30 cellular contexts compared by ENCODE assay signal in the genomic region with DNA sequence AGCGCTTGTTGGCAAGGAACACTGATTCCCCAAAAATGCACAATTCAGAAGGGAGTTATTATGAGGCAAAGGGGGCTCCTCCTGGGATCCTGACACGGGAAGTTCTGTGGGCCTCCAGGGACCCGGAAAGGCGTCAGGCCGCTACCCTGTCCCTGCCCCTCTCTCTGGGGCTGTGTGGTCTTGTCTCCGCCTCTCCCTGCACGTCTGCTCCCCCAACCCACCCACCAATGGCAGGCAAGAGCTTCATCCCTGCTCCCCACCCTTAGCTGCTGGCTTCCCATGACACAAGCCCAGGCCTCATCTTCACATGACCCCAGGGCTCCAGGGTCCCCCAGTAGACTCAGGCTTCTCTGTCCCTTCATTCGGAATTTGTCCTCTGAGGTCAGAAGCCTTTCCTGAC. TPM values are rescaled to one million over a fixed set of nuclear protein-coding genes. Genes with fewer than 3 reads are reported as not detected.
"Had no signal": no experiment of that assay in that cellular context is flagged by ENCODE, and none has a peak within 500 bp of the region (broad histone marks: within the 10 kb centered on the region; RNA-seq: fewer than 3 reads in every experiment).

No MANE protein-coding gene starts in this region.

- H3K27ac ChIP-seq: ascending aorta, cardiac muscle cell, Peyer's patch, SJCRH30, SK-N-MC, WERI-Rb-1 had no signal

- H3K4me1 ChIP-seq: ascending aorta, Peyer's patch, SJCRH30 had no signal

- H3K4me3 ChIP-seq: ascending aorta, cardiac muscle cell, Peyer's patch, SJCRH30, SK-N-MC had no signal

- H3K4me1 Mint-ChIP-seq: activated CD4-positive, alpha-beta T cell treated with anti-CD3 and anti-CD28 coated beads, Interleukin-2, amount 10 ng/mL, durations not matched to agents 24 days and 14 days; activated naive CD8-positive, alpha-beta T cell treated with anti-CD3 and anti-CD28 coated beads, Interleukin-2, amount 10 ng/mL, durations not matched to agents 7 days and 5 days had no signal

- H3K27ac Mint-ChIP-seq: activated CD4-positive, alpha-beta T cell treated with anti-CD3 and anti-CD28 coated beads, Interleukin-2, amount 10 ng/mL, durations not matched to agents 24 days and 14 days; activated CD8-positive, alpha-beta T cell treated with anti-CD3 and anti-CD28 coated beads, Interleukin-2, amount 10 ng/mL, durations not matched to agents 7 days and 5 days; activated naive CD8-positive, alpha-beta T cell treated with anti-CD3 and anti-CD28 coated beads, Interleukin-2, amount 10 ng/mL, durations not matched to agents 7 days and 5 days had no signal

- H3K9me3 ChIP-seq: ascending aorta, Peyer's patch had no signal

- H3K36me3 Mint-ChIP-seq: activated naive CD8-positive, alpha-beta T cell treated with anti-CD3 and anti-CD28 coated beads, Interleukin-2, amount 10 ng/mL, durations not matched to agents 7 days and 5 days had no signal

- H3K27me3 ChIP-seq: ascending aorta, cardiac muscle cell, Peyer's patch, SJCRH30 had no signal

- H3K36me3 ChIP-seq: ascending aorta, cardiac muscle cell, Peyer's patch, SJCRH30, WERI-Rb-1 had no signal

- DNase-seq: activated CD4-positive, alpha-beta T cell treated with anti-CD3 and anti-CD28 coated beads, Interleukin-2, amount 10 ng/mL, durations not matched to agents 24 days and 14 days; activated CD4-positive, alpha-beta T cell treated with anti-CD3 and anti-CD28 coated beads, Interleukin-2, amount 50 U/mL, for 48 hours; activated CD8-positive, alpha-beta T cell treated with anti-CD3 and anti-CD28 coated beads, Interleukin-2, amount 10 ng/mL, durations not matched to agents 7 days and 5 days; activated effector memory CD4-positive, alpha-beta T cell treated with anti-CD3 and anti-CD28 coated beads, Interleukin-2, amount 50 U/mL, for 16 hours; activated naive CD4-positive, alpha-beta T cell; activated naive CD4-positive, alpha-beta T cell treated with anti-CD3 and anti-CD28 coated beads, Interleukin-2, amount 50 U/mL, for 16 hours; activated naive CD8-positive, alpha-beta T cell treated with anti-CD3 and anti-CD28 coated beads, Interleukin-2, amount 10 ng/mL, durations not matched to agents 7 days and 5 days; activated T-cell treated with anti-CD3 and anti-CD28 coated beads, Interleukin-2, amount 50 U/mL, for 48 hours; amygdala; NCI-H1092 treated with DMSO at 0.1 percent for 48 hours; NCI-H1417; NCI-H146; NCI-H187; NCI-H2029 treated with DMSO at 0.1 percent for 48 hours; NCI-H2107; NCI-H2171; NCI-H510A; NCI-H526; NCI-H748 treated with DMSO at 0.1 percent for 48 hours; NK-92 treated with Interleukin-12 subunit alpha and Interleukin-12 subunit beta, amount 100 ng/mL, for 24 hours; PC-3; Peyer's patch; RPMI8226; SJCRH30; T1000; WERI-Rb-1 had no signal

- H3K4me3 Mint-ChIP-seq: activated CD4-positive, alpha-beta T cell treated with anti-CD3 and anti-CD28 coated beads, Interleukin-2, amount 10 ng/mL, durations not matched to agents 24 days and 14 days; activated CD8-positive, alpha-beta T cell treated with anti-CD3 and anti-CD28 coated beads, Interleukin-2, amount 10 ng/mL, durations not matched to agents 7 days and 5 days; activated naive CD8-positive, alpha-beta T cell treated with anti-CD3 and anti-CD28 coated beads, Interleukin-2, amount 10 ng/mL, durations not matched to agents 7 days and 5 days had no signal

- ATAC-seq: activated CD8-positive, alpha-beta T cell treated with anti-CD3 and anti-CD28 coated beads, Interleukin-2, amount 10 ng/mL, durations not matched to agents 7 days and 5 days; PC-3 had no signal

RNA-seq across cellular contexts. Expression of a gene that starts 31.0 kb away (rescaled TPM):
- total RNA-seq: activated CD4-positive, alpha-beta T cell treated with anti-CD3 and anti-CD28 coated beads, Interleukin-2, amount 10 ng/mL, durations not matched to agents 24 days and 14 days; ascending aorta; T-helper 2 cell treated with Interferon-gamma antibody and Interleukin-4, amounts not matched to agents 100 ng/mL and 5 ng/mL, for 36 hours had no signal
